ENCODE assay signal across 8 cellular contexts in genomic region chr3:185253645-185254410, GRCh38. TPM values are rescaled to one million over a fixed set of nuclear protein-coding genes. Genes with fewer than 3 reads are reported as not detected.
DNase-seq lines count a peak whose midpoint lies in the region; ATAC-seq and TF ChIP-seq lines count a peak whose summit lies in the region.

Gene EHHADH, minus strand, starts transcription at chr3:185254049. Its CDS starts 27 bp downstream, at chr3:185254022.

- no peaks in the 10 kb centered on the region for H3K27me3 Mint-ChIP-seq in activated naive CD8-positive, alpha-beta T cell treated with anti-CD3 and anti-CD28 coated beads for 36 hours
- H3K27me3 Mint-ChIP-seq in progenitor cell of endocrine pancreas, result no peaks in the 10 kb centered on the region
- H3K27me3 Mint-ChIP-seq in type B pancreatic cell, result no peaks in the 10 kb centered on the region

- peaks cover 5% of the 10 kb centered on the region for H3K4me1 Mint-ChIP-seq in activated naive CD8-positive, alpha-beta T cell treated with anti-CD3 and anti-CD28 coated beads for 36 hours
- H3K4me1 Mint-ChIP-seq in progenitor cell of endocrine pancreas (ENCODE audit: low read depth), result peaks cover 27% of the 10 kb centered on the region
- H3K4me1 Mint-ChIP-seq in type B pancreatic cell (ENCODE audit: unreplicated experiment), result no peaks in the 10 kb centered on the region

- peak; percentile 100 for ATAC-seq in SK-N-SH treated with all-trans-retinoic acid at 6 μM for 48 hours

- TF ChIP-seq CTCF in AG09319 (IDR thresholded peaks at IDR 0.05; ENCODE audit: low read depth, low read length) (no peak), progenitor cell of endocrine pancreas (IDR thresholded peaks at IDR 0.05; ENCODE audit: unreplicated experiment) (no peak), type B pancreatic cell (conservative IDR thresholded peaks at IDR 0.05) (peak; percentile 17)

- peak within 1 kb of the TSS; percentile 72 for H3K27ac Mint-ChIP-seq in activated naive CD8-positive, alpha-beta T cell treated with anti-CD3 and anti-CD28 coated beads for 36 hours
- H3K27ac Mint-ChIP-seq in progenitor cell of endocrine pancreas, result no peak within 1 kb of the TSS
- H3K27ac Mint-ChIP-seq in type B pancreatic cell, result peak within 1 kb of the TSS; percentile 67

- H3K36me3 Mint-ChIP-seq in activated naive CD8-positive, alpha-beta T cell treated with anti-CD3 and anti-CD28 coated beads for 36 hours, result peaks cover 6% of the 10 kb centered on the region
- H3K36me3 Mint-ChIP-seq in progenitor cell of endocrine pancreas (ENCODE audit: insufficient read depth) (peaks cover 1% of the 10 kb centered on the region), type B pancreatic cell (no peaks in the 10 kb centered on the region)

- H3K9me3 Mint-ChIP-seq in activated naive CD8-positive, alpha-beta T cell treated with anti-CD3 and anti-CD28 coated beads for 36 hours, result peaks cover 7% of the 10 kb centered on the region
- peaks cover 17% of the 10 kb centered on the region for H3K9me3 Mint-ChIP-seq in progenitor cell of endocrine pancreas (ENCODE audit: low read depth)
- H3K9me3 Mint-ChIP-seq in type B pancreatic cell, result peaks cover 4% of the 10 kb centered on the region

- intact Hi-C loops in cardiac septum (cut with DNase I), result no loop called here

- peak within 1 kb of the TSS; percentile 81 for H3K4me3 Mint-ChIP-seq in activated naive CD8-positive, alpha-beta T cell treated with anti-CD3 and anti-CD28 coated beads for 36 hours
- H3K4me3 Mint-ChIP-seq in progenitor cell of endocrine pancreas (ENCODE audit: low read depth) (peak within 1 kb of the TSS; percentile 76), type B pancreatic cell (peak within 1 kb of the TSS; percentile 85)

- DNase-seq in AG09319 (ENCODE audit: extremely low read depth, low read depth), result peak; percentile 14
- DNase-seq in GM19240 (ENCODE audit: insufficient read length, low spot score), result peak; percentile 35
- DNase-seq in HuH-7 (ENCODE audit: low spot score), result peak; percentile 84
- DNase-seq in activated naive CD8-positive, alpha-beta T cell treated with anti-CD3 and anti-CD28 coated beads for 36 hours, result peak; percentile 66
- DNase-seq in cardiac septum (ENCODE audit: low spot score), result peak; percentile 91
- peak; percentile 33 for DNase-seq in progenitor cell of endocrine pancreas (ENCODE audit: low spot score, unreplicated experiment)
- DNase-seq in type B pancreatic cell (ENCODE audit: extremely low spot score, unreplicated experiment), result peak; percentile 69

TF ChIP-seq in SK-N-SH treated with all-trans-retinoic acid at 6 μM for 48 hours, 23 proteins besides CTCF, POLR2A, EP300 and RAD21:
- TF ChIP-seq TSHZ2 (CRISPR knock-in tag; IDR thresholded peaks at IDR 0.05), result 0 out of 2 replicates have a peak, but pooled peaks have one; percentile 12
- TF ChIP-seq TCF4 (CRISPR knock-in tag; IDR thresholded peaks at IDR 0.05; ENCODE audit: borderline replicate concordance), result no peak

RNA-seq across cellular contexts. Expression of gene EHHADH, which starts in this region (rescaled TPM):
- total RNA-seq in activated naive CD8-positive, alpha-beta T cell treated with anti-CD3 and anti-CD28 coated beads for 36 hours, result 1 to 10 TPM; 5.4 to 6.1 TPM
- total RNA-seq in cardiac septum (17.7 TPM), progenitor cell of endocrine pancreas (6.2 and 7.6 TPM in 2 replicates), type B pancreatic cell (ENCODE audit: low replicate concordance) (5.3 and 14.4 TPM in 2 replicates)

Comparison
In these comparisons a context has a peak if more than half of its experiments do, and no peak if none do; other contexts are left out.
1. Peak in every context shown above with its lines: DNase-seq and ATAC-seq.
2. DNase-seq: peak in every context shown above with its lines; median percentile 91 in cardiac septum; 84 in HuH-7; 69 in type B pancreatic cell; 66 in activated naive CD8-positive, alpha-beta T cell treated with anti-CD3 and anti-CD28 coated beads for 36 hours; 35 in GM19240; 33 in progenitor cell of endocrine pancreas; 14 in AG09319.